In the genomic region with DNA sequence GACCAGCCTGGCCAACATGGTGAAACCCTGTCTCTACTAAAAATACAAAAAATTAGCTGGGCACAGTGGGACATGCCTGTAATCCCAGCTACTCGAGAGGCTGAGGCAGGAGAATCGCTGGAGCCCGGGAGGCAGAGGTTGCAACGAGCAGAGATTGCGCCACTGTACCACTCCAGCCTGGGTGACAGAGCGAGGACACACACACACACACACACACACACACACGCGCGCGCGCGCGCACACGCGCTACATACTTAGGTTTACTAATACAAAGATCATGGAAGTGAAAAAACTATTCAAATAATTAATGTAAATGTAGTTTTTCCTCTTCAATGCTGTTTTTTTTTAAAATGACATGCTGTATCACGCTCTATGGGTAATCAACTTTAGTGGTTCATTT, we compare ENCODE assay signal across 26 cellular contexts.
"Had no signal": no experiment of that assay in that cellular context is flagged by ENCODE, and none has a peak within 500 bp of the region (broad histone marks: within the 10 kb centered on the region; RNA-seq: fewer than 3 reads in every experiment).

No MANE protein-coding gene starts in this region.

- H3K27me3 ChIP-seq: brain microvascular endothelial cell, esophagus muscularis mucosa, foreskin keratinocyte, gastrocnemius medialis had no signal

- H3K9me3 Mint-ChIP-seq: activated B cell treated with CpG ODN at 0.5 μM for 24 hours; activated CD8-positive, alpha-beta T cell treated with anti-CD3 and anti-CD28 coated beads for 36 hours; activated T-cell treated with anti-CD3 and anti-CD28 coated beads, Interleukin-2, amount 50 U/mL, for 4 hours; activated T-helper 17 cell treated with anti-CD3 and anti-CD28 coated beads, Interleukin-2, amount 50 U/mL, for 72 hours; effector memory CD8-positive, alpha-beta T cell had no signal

- H3K9me3 ChIP-seq: esophagus muscularis mucosa, gastrocnemius medialis had no signal

- H3K4me3 ChIP-seq: esophagus muscularis mucosa, gastrocnemius medialis had no signal

- DNase-seq: activated B cell treated with CpG ODN at 0.5 μM for 24 hours; activated CD4-positive, alpha-beta T cell treated with anti-CD3 and anti-CD28 coated beads for 48 hours; activated CD4-positive, alpha-beta T cell treated with anti-CD3 and anti-CD28 coated beads, Interleukin-2, amount 50 U/mL, for 1 hour; activated CD4-positive, alpha-beta T cell treated with anti-CD3 and anti-CD28 coated beads, Interleukin-2, amount 50 U/mL, for 48 hours; activated CD8-positive, alpha-beta memory T cell treated with anti-CD3 and anti-CD28 coated beads for 24 hours; activated CD8-positive, alpha-beta T cell treated with anti-CD3 and anti-CD28 coated beads for 36 hours; activated effector memory CD4-positive, alpha-beta T cell treated with Interleukin-2 at 50 U/mL for 16 hours; activated gamma-delta T cell treated with Interleukin-2 at 50 U/mL for 16 hours; activated naive CD4-positive, alpha-beta T cell treated with anti-CD3 and anti-CD28 coated beads, Interleukin-2, amount 50 U/mL, for 16 hours; activated naive CD4-positive, alpha-beta T cell treated with Interleukin-2 at 50 U/mL for 16 hours; activated T-cell treated with anti-CD3 and anti-CD28 coated beads, Interleukin-2, amount 50 U/mL, for 4 hours; amniotic stem cell; anterior cingulate cortex; brain microvascular endothelial cell; caudate nucleus; cortex of kidney; dermis blood vessel endothelial cell; effector CD4-positive, alpha-beta T cell; effector memory CD8-positive, alpha-beta T cell; foreskin keratinocyte; gastrocnemius medialis; T-helper 2 cell had no signal

- H3K36me3 ChIP-seq: brain microvascular endothelial cell had no signal

- H3K4me3 Mint-ChIP-seq: activated B cell treated with CpG ODN at 0.5 μM for 24 hours; activated CD8-positive, alpha-beta T cell treated with anti-CD3 and anti-CD28 coated beads for 36 hours; activated naive CD8-positive, alpha-beta T cell; activated T-cell treated with anti-CD3 and anti-CD28 coated beads, Interleukin-2, amount 50 U/mL, for 4 hours; activated T-helper 17 cell treated with anti-CD3 and anti-CD28 coated beads, Interleukin-2, amount 50 U/mL, for 72 hours; effector memory CD8-positive, alpha-beta T cell had no signal

- H3K27me3 Mint-ChIP-seq: activated B cell treated with CpG ODN at 0.5 μM for 24 hours; activated CD8-positive, alpha-beta T cell treated with anti-CD3 and anti-CD28 coated beads for 36 hours; activated naive CD8-positive, alpha-beta T cell; activated T-helper 17 cell treated with anti-CD3 and anti-CD28 coated beads, Interleukin-2, amount 50 U/mL, for 72 hours; effector memory CD8-positive, alpha-beta T cell had no signal

- H3K4me1 ChIP-seq: esophagus muscularis mucosa, gastrocnemius medialis had no signal

- ATAC-seq: activated CD4-positive, CD25-positive, alpha-beta regulatory T cell treated with anti-CD3 and anti-CD28 coated beads, Interleukin-2, amount 50 U/mL, for 24 hours; activated CD8-positive, alpha-beta T cell treated with anti-CD3 and anti-CD28 coated beads for 36 hours; activated T-cell treated with anti-CD3 and anti-CD28 coated beads, Interleukin-2, amount 50 U/mL, for 4 hours; activated T-helper 17 cell treated with anti-CD3 and anti-CD28 coated beads, Interleukin-2, amount 50 U/mL, for 72 hours; effector memory CD8-positive, alpha-beta T cell; foreskin keratinocyte; gastrocnemius medialis had no signal

- H3K27ac Mint-ChIP-seq: activated B cell treated with CpG ODN at 0.5 μM for 24 hours; activated CD8-positive, alpha-beta T cell treated with anti-CD3 and anti-CD28 coated beads for 36 hours; activated naive CD8-positive, alpha-beta T cell; activated T-helper 17 cell treated with anti-CD3 and anti-CD28 coated beads, Interleukin-2, amount 50 U/mL, for 72 hours had no signal

- H3K27ac ChIP-seq: brain microvascular endothelial cell, esophagus muscularis mucosa, foreskin keratinocyte, gastrocnemius medialis had no signal

- H3K4me1 Mint-ChIP-seq: activated B cell treated with CpG ODN at 0.5 μM for 24 hours; activated T-helper 17 cell treated with anti-CD3 and anti-CD28 coated beads, Interleukin-2, amount 50 U/mL, for 72 hours had no signal
